In the genomic region with DNA sequence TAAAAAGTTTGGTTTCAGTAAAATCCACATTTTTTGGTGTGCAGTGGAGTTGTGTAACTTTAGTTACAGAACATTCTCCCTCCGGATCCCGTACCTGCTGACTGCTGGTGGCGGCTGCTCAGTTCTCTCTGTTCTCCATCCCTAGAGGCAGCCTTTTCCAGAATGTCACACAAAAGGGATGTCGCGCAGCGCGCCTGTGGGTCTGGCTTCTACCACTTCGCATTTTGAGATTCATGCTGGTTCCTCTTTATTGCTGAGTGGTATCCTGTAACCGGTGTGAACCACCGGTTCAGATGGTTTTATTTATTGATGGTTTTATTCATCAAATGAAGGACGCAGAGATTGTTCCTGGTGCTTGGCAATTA, we compare ENCODE assay signal across 6 cellular contexts. TPM values are rescaled to one million over a fixed set of nuclear protein-coding genes. Genes with fewer than 3 reads are reported as not detected.
A peak's percentile ranks its signal among the peaks of the same experiment; 100 is the strongest.
DNase-seq lines count a peak whose midpoint lies in the region; ATAC-seq, FAIRE-seq and TF ChIP-seq lines count a peak whose summit lies in the region.

No MANE protein-coding gene starts in this region.

- peak overlapping the region; percentile 76 for H3K4me2 ChIP-seq in endothelial cell of umbilical vein (ENCODE audit: insufficient read depth, low read length)

- CTCF ChIA-PET in endothelial cell of umbilical vein (lab: Charles Lee) = interaction anchor here (0.9 to 1.0 kb wide), 2 partner anchors 15 to 81 kb away, joined by 3 to 5 read pairs; partner anchors contain the start of genes NDUFAF8 and TEPSIN

- ATAC-seq in heart right ventricle = no peak
- no peak for ATAC-seq in Right ventricle myocardium superior (ENCODE audit: poor library complexity)
- no peak for ATAC-seq in GM19397 (IDR thresholded peaks at IDR 0.05; ENCODE audit: unreplicated experiment)

- H3K27ac ChIP-seq in heart right ventricle (peak overlapping the region in 3 of 10 donors; percentile 14 to 58 (median 39)), endothelial cell of umbilical vein (ENCODE audit: insufficient read depth, low read depth, low read length) (no peak overlapping the region), tibial artery (peak overlapping the region; percentile 55 to 65)

- dilution Hi-C loops in endothelial cell of umbilical vein (cut with MboI; ENCODE audit: extremely low pct_ligation_motif_present, low sequenced_read_pairs) = no loop called here

- no peaks in the 10 kb centered on the region for H3K9me1 ChIP-seq in endothelial cell of umbilical vein (replicated peaks; ENCODE audit: control insufficient read depth, extremely low read depth, insufficient read depth, low read length)

- DNase-seq in heart right ventricle (no peak), Right ventricle myocardium superior (no peak), endothelial cell of umbilical vein (ENCODE audit: low read depth, low spot score) (no peak), tibial artery (no peak), GOT3 (lab: John Stamatoyannopoulos, UW) (no peak)

- FAIRE-seq in endothelial cell of umbilical vein (lab: Jason Lieb, UNC) = peak; percentile 57

- TF ChIP-seq CTCF in heart right ventricle (IDR thresholded peaks at IDR 0.05) (no peak), endothelial cell of umbilical vein (IDR thresholded peaks at IDR 0.05; ENCODE audit: extremely low read depth in 1 of 2, insufficient read depth in 1 of 2, low read depth in 1 of 2, low read length in 2 of 2) (no peak), tibial artery (IDR thresholded peaks at IDR 0.05) (no peak)

- H3K79me2 ChIP-seq in endothelial cell of umbilical vein (ENCODE audit: control insufficient read depth, insufficient read depth, low read length) = peaks cover 5% of the 10 kb centered on the region

- H2AFZ ChIP-seq in endothelial cell of umbilical vein (ENCODE audit: low read depth, low read length) = peak overlapping the region; percentile 97

- H3K27me3 ChIP-seq in heart right ventricle (no peaks in the 10 kb centered on the region), endothelial cell of umbilical vein (ENCODE audit: control insufficient read depth in 2 of 2, insufficient read depth in 2 of 2, low read length in 2 of 2) (no peaks in the 10 kb centered on the region), tibial artery (no peaks in the 10 kb centered on the region)

- POLR2A ChIA-PET in endothelial cell of umbilical vein (lab: Charles Lee) = no interaction called here

- H3K9ac ChIP-seq in endothelial cell of umbilical vein (replicated peaks; ENCODE audit: extremely low read depth, insufficient read depth, low read length) = no peak overlapping the region

- H3K36me3 ChIP-seq in heart right ventricle (peaks cover 0 to 19% (median 3%) of the 10 kb centered on the region in 9 donors), endothelial cell of umbilical vein (ENCODE audit: control insufficient read depth in 2 of 2, extremely low read depth in 1 of 2, insufficient read depth in 2 of 2, low read length in 2 of 2) (peaks cover 0 to 2% of the 10 kb centered on the region in 2 experiments), tibial artery (peaks cover 0 to 17% (median 3%) of the 10 kb centered on the region in 3 donors)

- no TSS peak for BruUV-seq in endothelial cell of umbilical vein (replicated peaks; lab: Mats Ljungman, UMichigan)

- H3K9me3 ChIP-seq in heart right ventricle (peaks cover 0 to 9% (median 0%) of the 10 kb centered on the region in 11 donors), endothelial cell of umbilical vein (replicated peaks; ENCODE audit: control insufficient read depth, insufficient read depth, low read length) (no peaks in the 10 kb centered on the region), tibial artery (no peaks in the 10 kb centered on the region)

- H3K4me1 ChIP-seq in heart right ventricle (peaks cover 7 to 31% (median 17%) of the 10 kb centered on the region in 9 donors), endothelial cell of umbilical vein (ENCODE audit: control insufficient read depth, extremely low read depth, insufficient read depth, low read length) (peaks cover 14% of the 10 kb centered on the region), tibial artery (peaks cover 6 to 21% (median 21%) of the 10 kb centered on the region in 4 donors)

- intact Hi-C loops in heart right ventricle (cut with DNase I) = loop anchor here in 2 of 10 donors (1.0 to 10.0 kb wide), 2 partner anchors 16 to 79 kb away; partner anchors contain the start of genes NDUFAF8 (in 1 of the 2) and TEPSIN (in 1 of the 2)
- intact Hi-C loops in Right ventricle myocardium superior (cut with DNase I) = no loop called here
- intact Hi-C loops in endothelial cell of umbilical vein (cut with micrococcal nuclease) = loop anchor here (1.0 to 5.0 kb wide), 3 partner anchors 16 to 191 kb away; partner anchors contain the start of genes NDUFAF8 and TEPSIN
- intact Hi-C loops in tibial artery (cut with DNase I; ENCODE audit: low total_unique reads) = loop anchor here (2.0 kb wide), 1 partner anchor 15 kb away; the partner anchor contains the start of genes NDUFAF8 and TEPSIN

- 28 to 30% methylated on average over 11 of the region's 11 CpGs for WGBS in heart right ventricle, 2 donors

- TF ChIP-seq POLR2A in endothelial cell of umbilical vein (IDR thresholded peaks at IDR 0.05; ENCODE audit: low read depth, low read length) = no peak

- H4K20me1 ChIP-seq in endothelial cell of umbilical vein (replicated peaks; ENCODE audit: control insufficient read depth, extremely low read depth, insufficient read depth, low read length) = no peaks in the 10 kb centered on the region

- H3K4me3 ChIP-seq in heart right ventricle = peak overlapping the region in 9 of 10 donors; percentile 29 to 93 (median 87)
- peak overlapping the region in 2 of 3 experiments; percentile 10 to 32 for H3K4me3 ChIP-seq in endothelial cell of umbilical vein (replicated peaks in 1 of 3; ENCODE audit: insufficient read depth in 1 of 3, low read depth in 1 of 3, low read length in 3 of 3)
- peak overlapping the region; percentile 64 to 86 for H3K4me3 ChIP-seq in tibial artery

RNA-seq across cellular contexts. Expression of gene CEP131, which starts 1.0 kb away (rescaled TPM):
- total RNA-seq in heart right ventricle (10 to 100 TPM in 1 of 10 donors, 1 to 10 TPM in 9; 6.4 to 14.4 (median 7.6) TPM), Right ventricle myocardium superior (11.1 TPM), endothelial cell of umbilical vein (17.9 and 19.7 TPM in 2 replicates)
- polyA plus RNA-seq in heart right ventricle (10 to 100 TPM in 1 of 2 donors, 1 to 10 TPM in 1; 8.8 to 20.9 TPM), endothelial cell of umbilical vein (5.1 and 5.3 TPM in 2 replicates)
- polyA plus RNA-seq in endothelial cell of umbilical vein (2011; cell fraction: cytosol; rRNA removed) = 3.7 and 5.3 TPM in 2 replicates
- polyA plus RNA-seq in endothelial cell of umbilical vein (2011; cell fraction: nucleus; rRNA removed) = 36.6 and 43.5 TPM in 2 replicates
- polyA plus RNA-seq in endothelial cell of umbilical vein (2012) = 7.4 and 10.7 TPM in 2 replicates
- polyA minus RNA-seq in endothelial cell of umbilical vein = 3.0 and 3.1 TPM in 2 replicates
- polyA minus RNA-seq in endothelial cell of umbilical vein (2011; cell fraction: cytosol; rRNA and poly(A)+ RNA removed) = 5.9 TPM
- 5.3 and 12.5 TPM in 2 replicates for polyA minus RNA-seq in endothelial cell of umbilical vein (2011; cell fraction: nucleus; rRNA and poly(A)+ RNA removed)

RNA-seq across cellular contexts. Expression of gene TEPSIN, which starts 15.1 kb away (rescaled TPM):
- 10 to 100 TPM in 4 of 10 donors, 1 to 10 TPM in 6; 6.2 to 21.4 (median 9.2) TPM for total RNA-seq in heart right ventricle
- 10 to 100 TPM; 12.5 to 30.4 TPM for polyA plus RNA-seq in heart right ventricle
- 13.4 TPM for total RNA-seq in Right ventricle myocardium superior
- 35.6 and 41.6 TPM in 2 replicates for total RNA-seq in endothelial cell of umbilical vein
- 45.3 and 55.4 TPM in 2 replicates for polyA plus RNA-seq in endothelial cell of umbilical vein
- 8.2 and 15.1 TPM in 2 replicates for polyA plus RNA-seq in endothelial cell of umbilical vein (2011; cell fraction: cytosol; rRNA removed)
- 250 and 277 TPM in 2 replicates for polyA plus RNA-seq in endothelial cell of umbilical vein (2011; cell fraction: nucleus; rRNA removed)
- 18.2 and 22.0 TPM in 2 replicates for polyA plus RNA-seq in endothelial cell of umbilical vein (2012)
- 11.5 and 19.2 TPM in 2 replicates for polyA minus RNA-seq in endothelial cell of umbilical vein
- 11.1 TPM for polyA minus RNA-seq in endothelial cell of umbilical vein (2011; cell fraction: cytosol; rRNA and poly(A)+ RNA removed)
- 35.3 and 58.2 TPM in 2 replicates for polyA minus RNA-seq in endothelial cell of umbilical vein (2011; cell fraction: nucleus; rRNA and poly(A)+ RNA removed)

RNA-seq across cellular contexts. Expression of gene NDUFAF8, which starts 15.4 kb away (rescaled TPM):
- 10 to 100 TPM; 49.6 to 74.8 (median 58.9) TPM for total RNA-seq in heart right ventricle
- polyA plus RNA-seq in heart right ventricle = 10 to 100 TPM; 41.5 to 68.0 TPM
- total RNA-seq in Right ventricle myocardium superior = 59.4 TPM
- total RNA-seq in endothelial cell of umbilical vein = 61.5 and 69.9 TPM in 2 replicates
- polyA plus RNA-seq in endothelial cell of umbilical vein = 76.2 and 83.9 TPM in 2 replicates
- polyA plus RNA-seq in endothelial cell of umbilical vein (2011; cell fraction: cytosol; rRNA removed) = 97.2 and 110 TPM in 2 replicates
- 44.8 and 47.9 TPM in 2 replicates for polyA plus RNA-seq in endothelial cell of umbilical vein (2011; cell fraction: nucleus; rRNA removed)
- 183 and 208 TPM in 2 replicates for polyA plus RNA-seq in endothelial cell of umbilical vein (2012)
- 22.1 and 22.2 TPM in 2 replicates for polyA minus RNA-seq in endothelial cell of umbilical vein
- 15.4 TPM for polyA minus RNA-seq in endothelial cell of umbilical vein (2011; cell fraction: cytosol; rRNA and poly(A)+ RNA removed)
- 11.9 and 14.0 TPM in 2 replicates for polyA minus RNA-seq in endothelial cell of umbilical vein (2011; cell fraction: nucleus; rRNA and poly(A)+ RNA removed)

RNA-seq across cellular contexts. Expression of gene AATK, which starts 57.7 kb away (rescaled TPM):
- total RNA-seq in heart right ventricle = 1 to 10 TPM; 3.5 to 8.5 (median 6.2) TPM
- polyA plus RNA-seq in heart right ventricle = 1 to 10 TPM; 1.5 to 6.5 TPM
- total RNA-seq in Right ventricle myocardium superior = 5.3 TPM
- 1.00 and 1.5 TPM in 2 replicates for total RNA-seq in endothelial cell of umbilical vein
- 0.69 and 0.94 TPM in 2 replicates for polyA plus RNA-seq in endothelial cell of umbilical vein
- 0.17 and 0.45 TPM in 2 replicates for polyA plus RNA-seq in endothelial cell of umbilical vein (2011; cell fraction: cytosol; rRNA removed)
- 0.59 and 1.1 TPM in 2 replicates for polyA plus RNA-seq in endothelial cell of umbilical vein (2011; cell fraction: nucleus; rRNA removed)
- 0.90 and 2.0 TPM in 2 replicates for polyA plus RNA-seq in endothelial cell of umbilical vein (2012)
- polyA minus RNA-seq in endothelial cell of umbilical vein = 0.21 and 0.24 TPM in 2 replicates
- 45.0 TPM for polyA minus RNA-seq in endothelial cell of umbilical vein (2011; cell fraction: cytosol; rRNA and poly(A)+ RNA removed)
- 0.72 and 1.2 TPM in 2 replicates for polyA minus RNA-seq in endothelial cell of umbilical vein (2011; cell fraction: nucleus; rRNA and poly(A)+ RNA removed)

RNA-seq across cellular contexts. Expression of gene PVALEF, which starts 58.4 kb away (rescaled TPM):
- total RNA-seq in heart right ventricle = not detected
- not detected for polyA plus RNA-seq in heart right ventricle
- total RNA-seq in Right ventricle myocardium superior = not detected
- total RNA-seq in endothelial cell of umbilical vein = not detected in 2 replicates
- polyA plus RNA-seq in endothelial cell of umbilical vein = not detected in 2 replicates
- not detected in 2 replicates for polyA plus RNA-seq in endothelial cell of umbilical vein (2011; cell fraction: cytosol; rRNA removed)
- polyA plus RNA-seq in endothelial cell of umbilical vein (2011; cell fraction: nucleus; rRNA removed) = not detected in 2 replicates
- polyA plus RNA-seq in endothelial cell of umbilical vein (2012) = not detected in 2 replicates
- not detected in 2 replicates for polyA minus RNA-seq in endothelial cell of umbilical vein
- not detected for polyA minus RNA-seq in endothelial cell of umbilical vein (2011; cell fraction: cytosol; rRNA and poly(A)+ RNA removed)
- not detected in 2 replicates for polyA minus RNA-seq in endothelial cell of umbilical vein (2011; cell fraction: nucleus; rRNA and poly(A)+ RNA removed)

Comparison
In these comparisons a context has a peak if more than half of its experiments do, and no peak if none do; other contexts are left out.
1. H3K4me3 ChIP-seq: peak in every context shown above with its lines; median percentile 87 in heart right ventricle; 75 in tibial artery; 21 in endothelial cell of umbilical vein.